ENCODE assay signal across 1 cellular context in the genomic region with DNA sequence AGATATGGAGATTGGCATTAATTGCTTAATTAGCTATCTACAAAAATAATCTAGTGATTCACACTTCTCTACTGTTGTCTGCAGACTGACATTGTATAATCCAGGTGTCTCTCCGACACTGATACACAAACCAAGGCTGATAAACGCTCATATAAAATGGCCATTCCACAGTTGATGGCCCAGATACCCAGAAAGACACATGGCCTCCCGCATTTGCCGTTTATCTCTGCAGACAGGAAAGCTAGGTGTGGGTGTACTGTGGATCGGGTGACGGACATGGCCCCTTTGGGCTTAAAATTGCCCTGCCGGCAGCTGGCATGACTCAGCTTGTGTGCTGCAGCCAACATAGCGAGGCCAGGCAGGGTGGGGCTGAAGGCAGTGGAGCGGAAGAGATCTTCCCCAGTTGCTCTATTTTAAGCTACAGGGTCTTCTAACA.
A peak's percentile ranks its signal among the peaks of the same experiment; 100 is the strongest.
TF ChIP-seq lines count a peak whose summit lies in the region.

No MANE protein-coding gene starts in this region.

TF ChIP-seq in HEK293, 187 proteins besides CTCF, POLR2A, EP300 and RAD21 (continued from another document and continues in another):
- TF ChIP-seq PRDM2 (tag by site-specific recombination; IDR thresholded peaks at IDR 0.05; ENCODE audit: borderline replicate concordance), result no peak
- peak; percentile 58; the same call in 1 of the 2 replicates for TF ChIP-seq ZNF660 (tag by site-specific recombination; IDR thresholded peaks at IDR 0.05)
- TF ChIP-seq ZNF621 (tag by site-specific recombination; IDR thresholded peaks at IDR 0.05), result no peak
- TF ChIP-seq ZNF394 (tag by site-specific recombination; IDR thresholded peaks at IDR 0.05; ENCODE audit: borderline replicate concordance), result peak; percentile 41; the same call in 1 of the 2 replicates
- TF ChIP-seq ZNF76 (tag by site-specific recombination; IDR thresholded peaks at IDR 0.05; ENCODE audit: borderline replicate concordance, low read depth), result no peak
- TF ChIP-seq, protein P1, sequence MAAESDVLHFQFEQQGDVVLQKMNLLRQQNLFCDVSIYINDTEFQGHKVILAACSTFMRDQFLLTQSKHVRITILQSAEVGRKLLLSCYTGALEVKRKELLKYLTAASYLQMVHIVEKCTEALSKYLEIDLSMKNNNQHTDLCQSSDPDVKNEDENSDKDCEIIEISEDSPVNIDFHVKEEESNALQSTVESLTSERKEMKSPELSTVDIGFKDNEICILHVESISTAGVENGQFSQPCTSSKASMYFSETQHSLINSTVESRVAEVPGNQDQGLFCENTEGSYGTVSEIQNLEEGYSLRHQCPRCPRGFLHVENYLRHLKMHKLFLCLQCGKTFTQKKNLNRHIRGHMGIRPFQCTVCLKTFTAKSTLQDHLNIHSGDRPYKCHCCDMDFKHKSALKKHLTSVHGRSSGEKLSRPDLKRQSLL (tag by site-specific recombination; IDR thresholded peaks at IDR 0.05), result no peak
- no peak for TF ChIP-seq ZNF596 (tag by site-specific recombination; IDR thresholded peaks at IDR 0.05)
- TF ChIP-seq ZNF2 (tag by site-specific recombination; IDR thresholded peaks at IDR 0.05), result no peak
- no peak for TF ChIP-seq ZNF416 (tag by site-specific recombination; IDR thresholded peaks at IDR 0.05)
- TF ChIP-seq HOXA7 (CRISPR knock-in tag; IDR thresholded peaks at IDR 0.05; ENCODE audit: borderline replicate concordance), result no peak
- no peak for TF ChIP-seq YY1 (tag by site-specific recombination; IDR thresholded peaks at IDR 0.05)
- TF ChIP-seq ZNF610 (tag by site-specific recombination; IDR thresholded peaks at IDR 0.05; ENCODE audit: borderline replicate concordance), result no peak
- TF ChIP-seq ZNF561 (tag by site-specific recombination; IDR thresholded peaks at IDR 0.05; ENCODE audit: borderline replicate concordance), result no peak
- TF ChIP-seq, protein P2, sequence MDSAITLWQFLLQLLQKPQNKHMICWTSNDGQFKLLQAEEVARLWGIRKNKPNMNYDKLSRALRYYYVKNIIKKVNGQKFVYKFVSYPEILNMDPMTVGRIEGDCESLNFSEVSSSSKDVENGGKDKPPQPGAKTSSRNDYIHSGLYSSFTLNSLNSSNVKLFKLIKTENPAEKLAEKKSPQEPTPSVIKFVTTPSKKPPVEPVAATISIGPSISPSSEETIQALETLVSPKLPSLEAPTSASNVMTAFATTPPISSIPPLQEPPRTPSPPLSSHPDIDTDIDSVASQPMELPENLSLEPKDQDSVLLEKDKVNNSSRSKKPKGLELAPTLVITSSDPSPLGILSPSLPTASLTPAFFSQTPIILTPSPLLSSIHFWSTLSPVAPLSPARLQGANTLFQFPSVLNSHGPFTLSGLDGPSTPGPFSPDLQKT (IDR thresholded peaks at IDR 0.05; ENCODE audit: borderline replicate concordance, low read depth, low read length), result no peak
- TF ChIP-seq ZNF169 (tag by site-specific recombination; IDR thresholded peaks at IDR 0.05), result no peak
- TF ChIP-seq, protein P3, sequence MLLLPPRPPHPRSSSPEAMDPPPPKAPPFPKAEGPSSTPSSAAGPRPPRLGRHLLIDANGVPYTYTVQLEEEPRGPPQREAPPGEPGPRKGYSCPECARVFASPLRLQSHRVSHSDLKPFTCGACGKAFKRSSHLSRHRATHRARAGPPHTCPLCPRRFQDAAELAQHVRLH (tag by site-specific recombination; IDR thresholded peaks at IDR 0.05), result no peak
- TF ChIP-seq ZNF514 (tag by site-specific recombination; IDR thresholded peaks at IDR 0.05), result no peak
- no peak; the same call in 1 of the 2 replicates for TF ChIP-seq KLF9 (tag by site-specific recombination; IDR thresholded peaks at IDR 0.05; ENCODE audit: low read depth)
- no peak for TF ChIP-seq ZNF311 (tag by site-specific recombination; IDR thresholded peaks at IDR 0.05; ENCODE audit: borderline replicate concordance)
- no peak for TF ChIP-seq ZNF791 (tag by site-specific recombination; IDR thresholded peaks at IDR 0.05)
- TF ChIP-seq KLF8 (tag by site-specific recombination; IDR thresholded peaks at IDR 0.05), result peak; percentile 53; the same call in 1 of the 2 replicates
- TF ChIP-seq, protein P4, sequence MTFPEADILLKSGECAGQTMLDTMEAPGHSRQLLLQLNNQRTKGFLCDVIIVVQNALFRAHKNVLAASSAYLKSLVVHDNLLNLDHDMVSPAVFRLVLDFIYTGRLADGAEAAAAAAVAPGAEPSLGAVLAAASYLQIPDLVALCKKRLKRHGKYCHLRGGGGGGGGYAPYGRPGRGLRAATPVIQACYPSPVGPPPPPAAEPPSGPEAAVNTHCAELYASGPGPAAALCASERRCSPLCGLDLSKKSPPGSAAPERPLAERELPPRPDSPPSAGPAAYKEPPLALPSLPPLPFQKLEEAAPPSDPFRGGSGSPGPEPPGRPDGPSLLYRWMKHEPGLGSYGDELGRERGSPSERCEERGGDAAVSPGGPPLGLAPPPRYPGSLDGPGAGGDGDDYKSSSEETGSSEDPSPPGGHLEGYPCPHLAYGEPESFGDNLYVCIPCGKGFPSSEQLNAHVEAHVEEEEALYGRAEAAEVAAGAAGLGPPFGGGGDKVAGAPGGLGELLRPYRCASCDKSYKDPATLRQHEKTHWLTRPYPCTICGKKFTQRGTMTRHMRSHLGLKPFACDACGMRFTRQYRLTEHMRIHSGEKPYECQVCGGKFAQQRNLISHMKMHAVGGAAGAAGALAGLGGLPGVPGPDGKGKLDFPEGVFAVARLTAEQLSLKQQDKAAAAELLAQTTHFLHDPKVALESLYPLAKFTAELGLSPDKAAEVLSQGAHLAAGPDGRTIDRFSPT (tag by site-specific recombination; IDR thresholded peaks at IDR 0.05), result no peak
- TF ChIP-seq ZNF548 (tag by site-specific recombination; IDR thresholded peaks at IDR 0.05), result no peak
- TF ChIP-seq ZNF585B (tag by site-specific recombination; IDR thresholded peaks at IDR 0.05), result no peak
- TF ChIP-seq, protein P5, sequence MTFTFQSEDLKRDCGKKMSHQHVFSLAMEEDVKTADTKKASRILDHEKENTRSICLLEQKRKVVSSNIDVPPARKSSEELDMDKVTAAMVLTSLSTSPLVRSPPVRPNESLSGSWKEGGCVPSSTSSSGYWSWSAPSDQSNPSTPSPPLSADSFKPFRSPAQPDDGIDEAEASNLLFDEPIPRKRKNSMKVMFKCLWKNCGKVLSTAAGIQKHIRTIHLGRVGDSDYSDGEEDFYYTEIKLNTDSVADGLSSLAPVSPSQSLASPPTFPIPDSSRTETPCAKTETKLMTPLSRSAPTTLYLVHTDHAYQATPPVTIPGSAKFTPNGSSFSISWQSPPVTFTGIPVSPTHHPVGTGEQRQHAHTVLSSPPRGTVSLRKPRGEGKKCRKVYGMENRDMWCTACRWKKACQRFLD (tag by site-specific recombination; IDR thresholded peaks at IDR 0.05), result no peak
- no peak for TF ChIP-seq IKZF3 (tag by site-specific recombination; IDR thresholded peaks at IDR 0.05)
- peak; percentile 79 for TF ChIP-seq ZFHX2 (tag by site-specific recombination; conservative IDR thresholded peaks at IDR 0.05)
- TF ChIP-seq ZBTB49 (tag by site-specific recombination; IDR thresholded peaks at IDR 0.05; ENCODE audit: low read depth), result no peak
- TF ChIP-seq ZXDB (tag by site-specific recombination; IDR thresholded peaks at IDR 0.05), result peak; percentile 73
- no peak for TF ChIP-seq ZNF560 (tag by site-specific recombination; IDR thresholded peaks at IDR 0.05; ENCODE audit: borderline replicate concordance)
- TF ChIP-seq RBAK (tag by site-specific recombination; IDR thresholded peaks at IDR 0.05), result no peak
- TF ChIP-seq ZNF518A (tag by site-specific recombination; conservative IDR thresholded peaks at IDR 0.05; ENCODE audit: low read depth), result no peak
- TF ChIP-seq ZNF645 (tag by site-specific recombination; IDR thresholded peaks at IDR 0.05), result no peak
- no peak for TF ChIP-seq ZNF624 (tag by site-specific recombination; IDR thresholded peaks at IDR 0.05)
